In genomic region chr5:97547414-97547813, GRCh38 we compare ENCODE assay signal across 20 cellular contexts.
DNase-seq lines count a peak whose midpoint lies in the region; FAIRE-seq and TF ChIP-seq lines count a peak whose summit lies in the region.
"Had no signal": no experiment of that assay in that cellular context is flagged by ENCODE, and none has a peak within 500 bp of the region (broad histone marks: within the 10 kb centered on the region; RNA-seq: fewer than 3 reads in every experiment).

No MANE protein-coding gene starts in this region.

- TF ChIP-seq RAD21 in neural cell (conservative IDR thresholded peaks at IDR 0.05), result no peak

- TF ChIP-seq CTCF in neural cell (IDR thresholded peaks at IDR 0.05; ENCODE audit: poor library complexity, severe bottlenecking), result no peak
- no peak for TF ChIP-seq CTCF in stomach (IDR thresholded peaks at IDR 0.05)

- intact Hi-C loops in dendritic cell treated with granulocyte-macrophage colony-stimulating factor and Interleukin-4, amounts not matched to agents 40 ng/mL and 50 ng/mL, for 4 days (cut with micrococcal nuclease), result loop anchor here (10.0 kb wide), 1 partner anchor 1227 kb away; the partner anchor contains the start of gene RGMB
- intact Hi-C loops in stomach (cut with DNase I; ENCODE audit: low total_unique reads), result no loop called here

- peaks cover 3% of the 10 kb centered on the region for H3K27me3 Mint-ChIP-seq in activated CD4-positive, alpha-beta T cell treated with anti-CD3 and anti-CD28 coated beads, Interleukin-2, amount 10 ng/mL, durations not matched to agents 7 days and 5 days
- H3K27me3 Mint-ChIP-seq in dendritic cell treated with granulocyte-macrophage colony-stimulating factor and Interleukin-4, amounts not matched to agents 40 ng/mL and 50 ng/mL, for 4 days, result no peaks in the 10 kb centered on the region
- peaks cover 2% of the 10 kb centered on the region for H3K27me3 Mint-ChIP-seq in T-helper 2 cell treated with Interferon-gamma antibody and Interleukin-4, amounts not matched to agents 5 μg/mL and 100 μg/mL, for 36 hours (ENCODE audit: low read depth)
- H3K27me3 Mint-ChIP-seq: B cell; CD4-positive, alpha-beta T cell had no signal

- H3K4me3 ChIP-seq in neural cell (ENCODE audit: low read length), result no peak overlapping the region
- no peak overlapping the region for H3K4me3 ChIP-seq in stomach
- H3K4me3 ChIP-seq: GM23338, K562, MG63 had no signal

- peaks cover 5% of the 10 kb centered on the region for H3F3A ChIP-seq in neural cell (ENCODE audit: insufficient read depth, low read length, poor library complexity, severe bottlenecking)

- H3K79me2 ChIP-seq in neural cell (replicated peaks; ENCODE audit: insufficient read depth, low read length), result no peaks in the 10 kb centered on the region

- no peaks in the 10 kb centered on the region for H3K4me1 ChIP-seq in stomach

- no peak for DNase-seq in activated CD4-positive, alpha-beta T cell treated with anti-CD3 and anti-CD28 coated beads, Interleukin-2, amount 10 ng/mL, durations not matched to agents 7 days and 5 days
- DNase-seq in activated CD4-positive, alpha-beta T cell treated with anti-CD3 and anti-CD28 coated beads for 4 hours, result no peak
- no peak for DNase-seq in GM12891 (ENCODE audit: insufficient read length, low spot score)
- no peak for DNase-seq in T-helper 2 cell treated with Interferon-gamma antibody and Interleukin-4, amounts not matched to agents 5 μg/mL and 100 μg/mL, for 36 hours (ENCODE audit: low spot score)
- DNase-seq in stomach, result no peak
- no peak for DNase-seq in cerebellum (ENCODE audit: low spot score)
- DNase-seq: CD4-positive, alpha-beta T cell; COR-L47; DMS 273 treated with DMSO at 0.1 percent for 48 hours; MG63; NCI-H1417; NCI-H187; NCI-H446; NCI-H526 had no signal

- H3K9ac ChIP-seq in neural cell (ENCODE audit: low read length), result no peak overlapping the region

- POLR2A ChIA-PET in activated CD4-positive, alpha-beta T cell treated with anti-CD3 and anti-CD28 coated beads, Interleukin-2, amount 10 ng/mL, durations not matched to agents 7 days and 5 days (lab: Charles Lee), result no interaction called here

- H3K36me3 ChIP-seq in neural cell (ENCODE audit: insufficient read depth, low read length) (no peaks in the 10 kb centered on the region), stomach (no peaks in the 10 kb centered on the region)
- H3K36me3 ChIP-seq: MG63 had no signal

- H3K9me3 ChIP-seq in neural cell (ENCODE audit: low read length) (no peaks in the 10 kb centered on the region), stomach (no peaks in the 10 kb centered on the region)
- H3K9me3 ChIP-seq: MG63 had no signal

- peak overlapping the region; percentile 74 for H3K27ac ChIP-seq in neural cell (ENCODE audit: low read length)
- no peak overlapping the region for H3K27ac ChIP-seq in stomach

- CTCF ChIA-PET in activated CD4-positive, alpha-beta T cell treated with anti-CD3 and anti-CD28 coated beads, Interleukin-2, amount 10 ng/mL, durations not matched to agents 7 days and 5 days (lab: Charles Lee), result no interaction called here

- TF ChIP-seq EP300 in neural cell (conservative IDR thresholded peaks at IDR 0.05; ENCODE audit: poor library complexity, severe bottlenecking) (peak; percentile 63), stomach (IDR thresholded peaks at IDR 0.05) (no peak)

- peak overlapping the region; percentile 56 for H3K27ac Mint-ChIP-seq in activated CD4-positive, alpha-beta T cell treated with anti-CD3 and anti-CD28 coated beads, Interleukin-2, amount 10 ng/mL, durations not matched to agents 7 days and 5 days
- H3K27ac Mint-ChIP-seq in dendritic cell treated with granulocyte-macrophage colony-stimulating factor and Interleukin-4, amounts not matched to agents 40 ng/mL and 50 ng/mL, for 4 days, result peak overlapping the region; percentile 30
- H3K27ac Mint-ChIP-seq in T-helper 2 cell treated with Interferon-gamma antibody and Interleukin-4, amounts not matched to agents 5 μg/mL and 100 μg/mL, for 36 hours, result no peak overlapping the region
- H3K27ac Mint-ChIP-seq: B cell; CD4-positive, alpha-beta T cell; GM23338 had no signal

- no peaks in the 10 kb centered on the region for H4K20me1 ChIP-seq in neural cell (ENCODE audit: insufficient read depth)

- no peaks in the 10 kb centered on the region for H3K27me3 ChIP-seq in neural cell (ENCODE audit: insufficient read depth, low read depth, low read length)
- H3K27me3 ChIP-seq in stomach, result no peaks in the 10 kb centered on the region
- H3K27me3 ChIP-seq: MG63 had no signal

- peaks cover 3% of the 10 kb centered on the region for H3K36me3 Mint-ChIP-seq in activated CD4-positive, alpha-beta T cell treated with anti-CD3 and anti-CD28 coated beads, Interleukin-2, amount 10 ng/mL, durations not matched to agents 7 days and 5 days (ENCODE audit: low read depth)
- no peaks in the 10 kb centered on the region for H3K36me3 Mint-ChIP-seq in dendritic cell treated with granulocyte-macrophage colony-stimulating factor and Interleukin-4, amounts not matched to agents 40 ng/mL and 50 ng/mL, for 4 days (ENCODE audit: low read depth)
- peaks cover 2% of the 10 kb centered on the region for H3K36me3 Mint-ChIP-seq in T-helper 2 cell treated with Interferon-gamma antibody and Interleukin-4, amounts not matched to agents 5 μg/mL and 100 μg/mL, for 36 hours (ENCODE audit: low read depth)

- peaks cover 6% of the 10 kb centered on the region for H3K9me3 Mint-ChIP-seq in activated CD4-positive, alpha-beta T cell treated with anti-CD3 and anti-CD28 coated beads, Interleukin-2, amount 10 ng/mL, durations not matched to agents 7 days and 5 days
- H3K9me3 Mint-ChIP-seq in dendritic cell treated with granulocyte-macrophage colony-stimulating factor and Interleukin-4, amounts not matched to agents 40 ng/mL and 50 ng/mL, for 4 days, result no peaks in the 10 kb centered on the region
- H3K9me3 Mint-ChIP-seq in T-helper 2 cell treated with Interferon-gamma antibody and Interleukin-4, amounts not matched to agents 5 μg/mL and 100 μg/mL, for 36 hours, result peaks cover 7% of the 10 kb centered on the region

- TF ChIP-seq POLR2A in GM12891 (IDR thresholded peaks at IDR 0.05; ENCODE audit: low read depth, low read length), result no peak
- TF ChIP-seq POLR2A in stomach (IDR thresholded peaks at IDR 0.05), result no peak

- peak; percentile 72 for FAIRE-seq in GM12891 (lab: Jason Lieb, UNC)
- FAIRE-seq: HepG2, K562 had no signal

- no peak overlapping the region for H3K4me2 ChIP-seq in neural cell (ENCODE audit: low read length)
- H3K4me2 ChIP-seq: GM23338 had no signal

- WGBS in stomach, 5 donors, result 84 to 91% (median 87%) methylated on average over 2 of the region's 2 CpGs

- H2AFZ ChIP-seq in neural cell (ENCODE audit: low read depth, low read length), result no peak overlapping the region
- H2AFZ ChIP-seq: GM23338 had no signal

- H3K4me3 Mint-ChIP-seq in activated CD4-positive, alpha-beta T cell treated with anti-CD3 and anti-CD28 coated beads, Interleukin-2, amount 10 ng/mL, durations not matched to agents 7 days and 5 days, result no peak overlapping the region
- H3K4me3 Mint-ChIP-seq in dendritic cell treated with granulocyte-macrophage colony-stimulating factor and Interleukin-4, amounts not matched to agents 40 ng/mL and 50 ng/mL, for 4 days, result no peak overlapping the region
- H3K4me3 Mint-ChIP-seq in T-helper 2 cell treated with Interferon-gamma antibody and Interleukin-4, amounts not matched to agents 5 μg/mL and 100 μg/mL, for 36 hours, result no peak overlapping the region
- H3K4me3 Mint-ChIP-seq: B cell; CD4-positive, alpha-beta T cell; GM23338 had no signal

- H3K9me2 ChIP-seq in neural cell (ENCODE audit: insufficient read depth, low read length), result no peaks in the 10 kb centered on the region

- H3K4me1 Mint-ChIP-seq in activated CD4-positive, alpha-beta T cell treated with anti-CD3 and anti-CD28 coated beads, Interleukin-2, amount 10 ng/mL, durations not matched to agents 7 days and 5 days, result peaks cover 18% of the 10 kb centered on the region
- H3K4me1 Mint-ChIP-seq in dendritic cell treated with granulocyte-macrophage colony-stimulating factor and Interleukin-4, amounts not matched to agents 40 ng/mL and 50 ng/mL, for 4 days (ENCODE audit: low read depth), result peaks cover 14% of the 10 kb centered on the region
- H3K4me1 Mint-ChIP-seq in T-helper 2 cell treated with Interferon-gamma antibody and Interleukin-4, amounts not matched to agents 5 μg/mL and 100 μg/mL, for 36 hours (ENCODE audit: low read depth), result peaks cover 25% of the 10 kb centered on the region

TF ChIP-seq in GM12891, 5 proteins besides CTCF, POLR2A, EP300 and RAD21:
- TF ChIP-seq TAF1 (IDR thresholded peaks at IDR 0.05; ENCODE audit: low read depth, low read length) (no peak), POU2F2 (IDR thresholded peaks at IDR 0.05; ENCODE audit: low read depth, low read length) (no peak), SPI1 (IDR thresholded peaks at IDR 0.05; ENCODE audit: low read depth, low read length) (no peak), POLR2AphosphoS5 (IDR thresholded peaks at IDR 0.05; ENCODE audit: low read depth, low read length) (no peak), PAX5 (IDR thresholded peaks at IDR 0.05; ENCODE audit: insufficient read depth, low read length, severe bottlenecking) (no peak)

TF ChIP-seq in neural cell, 6 proteins besides CTCF, POLR2A, EP300 and RAD21:
- TF ChIP-seq REST (IDR thresholded peaks at IDR 0.05; ENCODE audit: borderline replicate concordance), result no peak
- peak; percentile 76 for TF ChIP-seq POLR2AphosphoS5 (IDR thresholded peaks at IDR 0.05)
- no peak for TF ChIP-seq SMC3 (conservative IDR thresholded peaks at IDR 0.05; ENCODE audit: poor library complexity)
